1 cellular context compared by ENCODE assay signal in the genomic region with DNA sequence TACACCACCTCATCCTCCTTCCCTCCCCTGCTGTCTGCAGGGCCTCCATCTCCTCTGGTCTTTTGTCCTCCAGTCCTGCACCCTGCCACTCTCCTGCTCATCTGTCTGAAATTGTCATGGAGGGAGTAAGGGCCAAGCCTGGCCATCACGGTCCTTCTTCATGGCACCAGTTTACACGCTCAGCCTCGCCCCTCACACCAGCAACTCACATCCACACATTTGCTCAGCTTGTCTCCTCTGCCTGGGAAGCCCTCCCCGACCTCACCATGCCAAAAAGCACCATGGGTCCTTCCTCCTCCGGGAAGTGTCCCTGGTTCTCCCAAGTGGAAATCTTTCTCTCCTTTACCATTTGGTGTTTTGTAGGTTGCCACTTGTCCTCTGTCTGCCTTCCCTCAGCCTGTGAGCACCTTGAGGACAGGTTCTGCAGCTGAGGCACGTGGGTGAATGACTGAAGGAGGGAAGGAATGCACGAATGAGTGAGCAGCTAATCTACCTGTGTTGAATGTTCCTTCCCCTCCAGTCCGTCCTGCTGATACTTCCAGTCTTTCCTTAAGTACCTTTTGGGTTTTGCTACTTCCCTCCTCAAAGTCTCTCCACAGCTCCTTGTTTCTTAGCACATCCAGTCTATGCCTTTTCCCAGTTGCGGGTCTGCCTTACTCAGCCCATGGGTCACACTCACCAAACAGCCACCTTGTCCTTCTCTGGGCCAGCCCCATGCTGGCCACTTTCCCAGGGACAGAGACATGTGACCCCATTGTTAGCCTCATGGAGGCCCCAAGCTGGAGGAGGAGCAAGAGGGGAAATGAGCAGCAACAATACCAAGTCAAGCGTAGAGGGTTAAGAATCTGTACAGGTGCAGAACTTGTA.
TF ChIP-seq lines count a peak whose summit lies in the region.

No MANE protein-coding gene starts in this region.

TF ChIP-seq in HepG2, 621 proteins besides CTCF, POLR2A, EP300 and RAD21 (continues in another document):
- TF ChIP-seq, protein P1, sequence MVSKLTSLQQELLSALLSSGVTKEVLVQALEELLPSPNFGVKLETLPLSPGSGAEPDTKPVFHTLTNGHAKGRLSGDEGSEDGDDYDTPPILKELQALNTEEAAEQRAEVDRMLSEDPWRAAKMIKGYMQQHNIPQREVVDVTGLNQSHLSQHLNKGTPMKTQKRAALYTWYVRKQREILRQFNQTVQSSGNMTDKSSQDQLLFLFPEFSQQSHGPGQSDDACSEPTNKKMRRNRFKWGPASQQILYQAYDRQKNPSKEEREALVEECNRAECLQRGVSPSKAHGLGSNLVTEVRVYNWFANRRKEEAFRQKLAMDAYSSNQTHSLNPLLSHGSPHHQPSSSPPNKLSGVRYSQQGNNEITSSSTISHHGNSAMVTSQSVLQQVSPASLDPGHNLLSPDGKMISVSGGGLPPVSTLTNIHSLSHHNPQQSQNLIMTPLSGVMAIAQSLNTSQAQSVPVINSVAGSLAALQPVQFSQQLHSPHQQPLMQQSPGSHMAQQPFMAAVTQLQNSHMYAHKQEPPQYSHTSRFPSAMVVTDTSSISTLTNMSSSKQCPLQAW (CRISPR knock-in tag; IDR thresholded peaks at IDR 0.05), result peak; percentile 52; the same call in 1 of the 2 replicates
- TF ChIP-seq IRF2 (CRISPR knock-in tag; IDR thresholded peaks at IDR 0.05), result 0 out of 2 replicates have a peak, but pooled peaks have one; percentile 22
- peak; percentile 92 for TF ChIP-seq SOX5 (CRISPR knock-in tag; IDR thresholded peaks at IDR 0.05; ENCODE audit: borderline replicate concordance)
- 0 out of 2 replicates have a peak, but pooled peaks have one; percentile 15 for TF ChIP-seq ZFP91 (CRISPR knock-in tag; IDR thresholded peaks at IDR 0.05; ENCODE audit: borderline replicate concordance)
- TF ChIP-seq, protein P2, sequence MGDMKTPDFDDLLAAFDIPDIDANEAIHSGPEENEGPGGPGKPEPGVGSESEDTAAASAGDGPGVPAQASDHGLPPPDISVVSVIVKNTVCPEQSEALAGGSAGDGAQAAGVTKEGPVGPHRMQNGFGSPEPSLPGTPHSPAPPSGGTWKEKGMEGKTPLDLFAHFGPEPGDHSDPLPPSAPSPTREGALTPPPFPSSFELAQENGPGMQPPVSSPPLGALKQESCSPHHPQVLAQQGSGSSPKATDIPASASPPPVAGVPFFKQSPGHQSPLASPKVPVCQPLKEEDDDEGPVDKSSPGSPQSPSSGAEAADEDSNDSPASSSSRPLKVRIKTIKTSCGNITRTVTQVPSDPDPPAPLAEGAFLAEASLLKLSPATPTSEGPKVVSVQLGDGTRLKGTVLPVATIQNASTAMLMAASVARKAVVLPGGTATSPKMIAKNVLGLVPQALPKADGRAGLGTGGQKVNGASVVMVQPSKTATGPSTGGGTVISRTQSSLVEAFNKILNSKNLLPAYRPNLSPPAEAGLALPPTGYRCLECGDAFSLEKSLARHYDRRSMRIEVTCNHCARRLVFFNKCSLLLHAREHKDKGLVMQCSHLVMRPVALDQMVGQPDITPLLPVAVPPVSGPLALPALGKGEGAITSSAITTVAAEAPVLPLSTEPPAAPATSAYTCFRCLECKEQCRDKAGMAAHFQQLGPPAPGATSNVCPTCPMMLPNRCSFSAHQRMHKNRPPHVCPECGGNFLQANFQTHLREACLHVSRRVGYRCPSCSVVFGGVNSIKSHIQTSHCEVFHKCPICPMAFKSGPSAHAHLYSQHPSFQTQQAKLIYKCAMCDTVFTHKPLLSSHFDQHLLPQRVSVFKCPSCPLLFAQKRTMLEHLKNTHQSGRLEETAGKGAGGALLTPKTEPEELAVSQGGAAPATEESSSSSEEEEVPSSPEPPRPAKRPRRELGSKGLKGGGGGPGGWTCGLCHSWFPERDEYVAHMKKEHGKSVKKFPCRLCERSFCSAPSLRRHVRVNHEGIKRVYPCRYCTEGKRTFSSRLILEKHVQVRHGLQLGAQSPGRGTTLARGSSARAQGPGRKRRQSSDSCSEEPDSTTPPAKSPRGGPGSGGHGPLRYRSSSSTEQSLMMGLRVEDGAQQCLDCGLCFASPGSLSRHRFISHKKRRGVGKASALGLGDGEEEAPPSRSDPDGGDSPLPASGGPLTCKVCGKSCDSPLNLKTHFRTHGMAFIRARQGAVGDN (CRISPR knock-in tag; IDR thresholded peaks at IDR 0.05), result peak; percentile 52
- 0 out of 2 replicates have a peak, but pooled peaks have one; percentile 42 for TF ChIP-seq ZNF24 (IDR thresholded peaks at IDR 0.05)
- TF ChIP-seq, protein P3, sequence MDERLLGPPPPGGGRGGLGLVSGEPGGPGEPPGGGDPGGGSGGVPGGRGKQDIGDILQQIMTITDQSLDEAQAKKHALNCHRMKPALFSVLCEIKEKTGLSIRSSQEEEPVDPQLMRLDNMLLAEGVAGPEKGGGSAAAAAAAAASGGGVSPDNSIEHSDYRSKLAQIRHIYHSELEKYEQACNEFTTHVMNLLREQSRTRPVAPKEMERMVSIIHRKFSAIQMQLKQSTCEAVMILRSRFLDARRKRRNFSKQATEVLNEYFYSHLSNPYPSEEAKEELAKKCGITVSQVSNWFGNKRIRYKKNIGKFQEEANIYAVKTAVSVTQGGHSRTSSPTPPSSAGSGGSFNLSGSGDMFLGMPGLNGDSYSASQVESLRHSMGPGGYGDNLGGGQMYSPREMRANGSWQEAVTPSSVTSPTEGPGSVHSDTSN (CRISPR knock-in tag; IDR thresholded peaks at IDR 0.05), result no peak
- TF ChIP-seq, protein P4, sequence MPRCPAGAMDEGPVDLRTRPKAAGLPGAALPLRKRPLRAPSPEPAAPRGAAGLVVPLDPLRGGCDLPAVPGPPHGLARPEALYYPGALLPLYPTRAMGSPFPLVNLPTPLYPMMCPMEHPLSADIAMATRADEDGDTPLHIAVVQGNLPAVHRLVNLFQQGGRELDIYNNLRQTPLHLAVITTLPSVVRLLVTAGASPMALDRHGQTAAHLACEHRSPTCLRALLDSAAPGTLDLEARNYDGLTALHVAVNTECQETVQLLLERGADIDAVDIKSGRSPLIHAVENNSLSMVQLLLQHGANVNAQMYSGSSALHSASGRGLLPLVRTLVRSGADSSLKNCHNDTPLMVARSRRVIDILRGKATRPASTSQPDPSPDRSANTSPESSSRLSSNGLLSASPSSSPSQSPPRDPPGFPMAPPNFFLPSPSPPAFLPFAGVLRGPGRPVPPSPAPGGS (CRISPR knock-in tag; IDR thresholded peaks at IDR 0.05), result 0 out of 2 replicates have a peak, but pooled peaks have one; percentile 33
- TF ChIP-seq, protein P5, sequence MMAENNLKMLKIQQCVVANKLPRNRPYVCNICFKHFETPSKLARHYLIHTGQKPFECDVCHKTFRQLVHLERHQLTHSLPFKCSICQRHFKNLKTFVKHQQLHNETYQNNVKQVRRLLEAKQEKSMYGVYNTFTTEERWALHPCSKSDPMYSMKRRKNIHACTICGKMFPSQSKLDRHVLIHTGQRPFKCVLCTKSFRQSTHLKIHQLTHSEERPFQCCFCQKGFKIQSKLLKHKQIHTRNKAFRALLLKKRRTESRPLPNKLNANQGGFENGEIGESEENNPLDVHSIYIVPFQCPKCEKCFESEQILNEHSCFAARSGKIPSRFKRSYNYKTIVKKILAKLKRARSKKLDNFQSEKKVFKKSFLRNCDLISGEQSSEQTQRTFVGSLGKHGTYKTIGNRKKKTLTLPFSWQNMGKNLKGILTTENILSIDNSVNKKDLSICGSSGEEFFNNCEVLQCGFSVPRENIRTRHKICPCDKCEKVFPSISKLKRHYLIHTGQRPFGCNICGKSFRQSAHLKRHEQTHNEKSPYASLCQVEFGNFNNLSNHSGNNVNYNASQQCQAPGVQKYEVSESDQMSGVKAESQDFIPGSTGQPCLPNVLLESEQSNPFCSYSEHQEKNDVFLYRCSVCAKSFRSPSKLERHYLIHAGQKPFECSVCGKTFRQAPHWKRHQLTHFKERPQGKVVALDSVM (CRISPR knock-in tag; IDR thresholded peaks at IDR 0.05), result 0 out of 2 replicates have a peak, but pooled peaks have one; percentile 32
- TF ChIP-seq TFE3 (CRISPR knock-in tag; IDR thresholded peaks at IDR 0.05), result peak; percentile 65
- no peak for TF ChIP-seq DMTF1 (CRISPR knock-in tag; IDR thresholded peaks at IDR 0.05)
- TF ChIP-seq MAZ (IDR thresholded peaks at IDR 0.05; ENCODE audit: borderline replicate concordance, low read depth, low read length), result no peak
- no peak for TF ChIP-seq MAZ (CRISPR knock-in tag; IDR thresholded peaks at IDR 0.05; ENCODE audit: low read depth)
- 0 out of 2 replicates have a peak, but pooled peaks have one; percentile 11 for TF ChIP-seq ZNF121 (CRISPR knock-in tag; IDR thresholded peaks at IDR 0.05)
- no peak for TF ChIP-seq ZBTB34 (CRISPR knock-in tag; IDR thresholded peaks at IDR 0.05)
- no peak for TF ChIP-seq NR2F6 (IDR thresholded peaks at IDR 0.05)
- TF ChIP-seq NR2F6 (CRISPR knock-in tag; IDR thresholded peaks at IDR 0.05), result 0 out of 2 replicates have a peak, but pooled peaks have one; percentile 22
- TF ChIP-seq FOXC1 (CRISPR knock-in tag; IDR thresholded peaks at IDR 0.05; ENCODE audit: borderline replicate concordance), result no peak
- TF ChIP-seq ZNF644 (CRISPR knock-in tag; IDR thresholded peaks at IDR 0.05; ENCODE audit: low read depth), result peak; percentile 36; the same call in 1 of the 2 replicates
- peak; percentile 57 for TF ChIP-seq SAP130 (CRISPR knock-in tag; IDR thresholded peaks at IDR 0.05; ENCODE audit: low read depth)
- no peak for TF ChIP-seq ZNF207 (IDR thresholded peaks at IDR 0.05; ENCODE audit: borderline replicate concordance)
- 0 out of 2 replicates have a peak, but pooled peaks have one; percentile 14 for TF ChIP-seq ZFY (CRISPR knock-in tag; IDR thresholded peaks at IDR 0.05)
- peak; percentile 82 for TF ChIP-seq SOX13 (IDR thresholded peaks at IDR 0.05)
- peak in 1 of 2 experiments; percentile 90; a peak in 2 of 4 replicates for TF ChIP-seq SOX13 (CRISPR knock-in tag; conservative IDR thresholded peaks at IDR 0.05 in 1 of 2, IDR thresholded peaks at IDR 0.05 in 1 of 2)
- TF ChIP-seq ZFP90 (CRISPR knock-in tag; IDR thresholded peaks at IDR 0.05; ENCODE audit: borderline replicate concordance), result no peak
- no peak for TF ChIP-seq KLF6 (CRISPR knock-in tag; IDR thresholded peaks at IDR 0.05)
- TF ChIP-seq, protein P6, sequence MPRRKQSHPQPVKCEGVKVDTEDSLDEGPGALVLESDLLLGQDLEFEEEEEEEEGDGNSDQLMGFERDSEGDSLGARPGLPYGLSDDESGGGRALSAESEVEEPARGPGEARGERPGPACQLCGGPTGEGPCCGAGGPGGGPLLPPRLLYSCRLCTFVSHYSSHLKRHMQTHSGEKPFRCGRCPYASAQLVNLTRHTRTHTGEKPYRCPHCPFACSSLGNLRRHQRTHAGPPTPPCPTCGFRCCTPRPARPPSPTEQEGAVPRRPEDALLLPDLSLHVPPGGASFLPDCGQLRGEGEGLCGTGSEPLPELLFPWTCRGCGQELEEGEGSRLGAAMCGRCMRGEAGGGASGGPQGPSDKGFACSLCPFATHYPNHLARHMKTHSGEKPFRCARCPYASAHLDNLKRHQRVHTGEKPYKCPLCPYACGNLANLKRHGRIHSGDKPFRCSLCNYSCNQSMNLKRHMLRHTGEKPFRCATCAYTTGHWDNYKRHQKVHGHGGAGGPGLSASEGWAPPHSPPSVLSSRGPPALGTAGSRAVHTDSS (CRISPR knock-in tag; conservative IDR thresholded peaks at IDR 0.05), result no peak
- 0 out of 2 replicates have a peak, but pooled peaks have one; percentile 25 for TF ChIP-seq BRD4 (CRISPR knock-in tag; IDR thresholded peaks at IDR 0.05)
- TF ChIP-seq ZMAT5 (CRISPR knock-in tag; IDR thresholded peaks at IDR 0.05; ENCODE audit: borderline replicate concordance, low read depth), result no peak
- peak; percentile 47 for TF ChIP-seq MAX (IDR thresholded peaks at IDR 0.05)
